Comparison of ENCODE assay signal across 10 cellular contexts in genomic region chr5:32713396-32714381, GRCh38. TPM values are rescaled to one million over a fixed set of nuclear protein-coding genes. Genes with fewer than 3 reads are reported as not detected.
DNase-seq lines count a peak whose midpoint lies in the region; ATAC-seq and TF ChIP-seq lines count a peak whose summit lies in the region.
"Had no signal": no experiment of that assay in that cellular context is flagged by ENCODE, and none has a peak within 500 bp of the region (broad histone marks: within the 10 kb centered on the region; RNA-seq: fewer than 3 reads in every experiment).

No MANE protein-coding gene starts in this region.

- TF ChIP-seq CTCF in esophagus squamous epithelium (IDR thresholded peaks at IDR 0.05), result peak in 2 of 6 experiments; percentile 24 to 40
- no peak for TF ChIP-seq CTCF in CD8-positive, alpha-beta T cell (IDR thresholded peaks at IDR 0.05)

- CTCF ChIA-PET in CD8-positive, alpha-beta T cell (lab: Charles Lee), result no interaction called here

- peaks cover 5 to 40% (median 34%) of the 10 kb centered on the region in 4 donors for H3K4me1 Mint-ChIP-seq in naive thymus-derived CD8-positive, alpha-beta T cell
- peaks cover 27% of the 10 kb centered on the region for H3K4me1 Mint-ChIP-seq in CD8-positive, alpha-beta T cell (ENCODE audit: low read depth)

- peak overlapping the region; percentile 42 to 81 (median 72) for H3K4me3 ChIP-seq in esophagus squamous epithelium
- no peak overlapping the region for H3K4me3 ChIP-seq in CD8-positive, alpha-beta T cell (ENCODE audit: low read depth, low read length)

- H3K9me3 Mint-ChIP-seq in naive thymus-derived CD8-positive, alpha-beta T cell, result peaks cover 0 to 14% (median 0%) of the 10 kb centered on the region in 9 donors
- no peaks in the 10 kb centered on the region for H3K9me3 Mint-ChIP-seq in CD8-positive, alpha-beta T cell
- H3K9me3 Mint-ChIP-seq: activated CD4-positive, alpha-beta memory T cell treated with anti-CD3 and anti-CD28 coated beads, Interleukin-2, amount 10 ng/mL, durations not matched to agents 7 days and 5 days had no signal

- peak in 1 of 4 donors; percentile 18 for TF ChIP-seq POLR2A in esophagus squamous epithelium (IDR thresholded peaks at IDR 0.05)

- H3K27ac ChIP-seq in esophagus squamous epithelium, result peak overlapping the region; percentile 45 to 89 (median 80)
- no peak overlapping the region for H3K27ac ChIP-seq in CD8-positive, alpha-beta T cell (ENCODE audit: low read depth, low read length)
- H3K27ac ChIP-seq: neutrophil had no signal

- intact Hi-C loops in esophagus squamous epithelium (cut with DNase I), result no loop called here
- intact Hi-C loops in CD8-positive, alpha-beta T cell (cut with DNase I, micrococcal nuclease), result no loop called here

- peak overlapping the region in 6 of 10 donors; percentile 38 to 71 (median 64) for H3K4me3 Mint-ChIP-seq in naive thymus-derived CD8-positive, alpha-beta T cell
- no peak overlapping the region for H3K4me3 Mint-ChIP-seq in CD8-positive, alpha-beta T cell

- peaks cover 12 to 67% (median 16%) of the 10 kb centered on the region in 3 donors for H3K4me1 ChIP-seq in esophagus squamous epithelium
- peaks cover 3% of the 10 kb centered on the region for H3K4me1 ChIP-seq in CD8-positive, alpha-beta T cell (ENCODE audit: insufficient read depth, low read length)

- H3K27me3 Mint-ChIP-seq in naive thymus-derived CD8-positive, alpha-beta T cell, result peaks cover 22 to 65% (median 56%) of the 10 kb centered on the region in 5 donors
- H3K27me3 Mint-ChIP-seq in CD8-positive, alpha-beta T cell (ENCODE audit: low read depth), result peaks cover 43% of the 10 kb centered on the region

- H3K9me3 ChIP-seq in esophagus squamous epithelium, result peaks cover 0 to 7% (median 0%) of the 10 kb centered on the region in 3 donors
- H3K9me3 ChIP-seq in CD8-positive, alpha-beta T cell (ENCODE audit: low read length), result no peaks in the 10 kb centered on the region
- H3K9me3 ChIP-seq: neutrophil had no signal

- H3K36me3 ChIP-seq in esophagus squamous epithelium, result no peaks in the 10 kb centered on the region
- no peaks in the 10 kb centered on the region for H3K36me3 ChIP-seq in CD8-positive, alpha-beta T cell (ENCODE audit: insufficient read depth, low read length)
- H3K36me3 ChIP-seq: neutrophil had no signal

- DNase-seq in AG08396 (ENCODE audit: low spot score) (peak; percentile 57), KG1 (lab: John Stamatoyannopoulos, UW) (peak; percentile 74), esophagus squamous epithelium (lab: John Stamatoyannopoulos, UW) (no peak), NCI-H526 treated with DMSO at 0.1 percent for 48 hours (lab: John Stamatoyannopoulos, UW) (no peak)
- no peak for DNase-seq in naive thymus-derived CD8-positive, alpha-beta T cell
- no peak for DNase-seq in CD8-positive, alpha-beta T cell
- DNase-seq: activated CD4-positive, alpha-beta memory T cell treated with anti-CD3 and anti-CD28 coated beads, Interleukin-2, amount 10 ng/mL, durations not matched to agents 7 days and 5 days had no signal

- no peak overlapping the region for H3K27ac Mint-ChIP-seq in naive thymus-derived CD8-positive, alpha-beta T cell
- no peak overlapping the region for H3K27ac Mint-ChIP-seq in CD8-positive, alpha-beta T cell
- H3K27ac Mint-ChIP-seq: activated CD4-positive, alpha-beta memory T cell treated with anti-CD3 and anti-CD28 coated beads, Interleukin-2, amount 10 ng/mL, durations not matched to agents 7 days and 5 days had no signal

- peaks cover 0 to 44% (median 0%) of the 10 kb centered on the region in 4 donors for H3K27me3 ChIP-seq in esophagus squamous epithelium
- H3K27me3 ChIP-seq in CD8-positive, alpha-beta T cell (ENCODE audit: insufficient read depth, low read length), result peaks cover 4% of the 10 kb centered on the region

- POLR2A ChIA-PET in naive thymus-derived CD8-positive, alpha-beta T cell (lab: Charles Lee), result no interaction called here
- POLR2A ChIA-PET in CD8-positive, alpha-beta T cell (lab: Charles Lee), result no interaction called here

- 0 to 2% methylated on average over 12 to 25 of the region's 65 CpGs for WGBS in esophagus squamous epithelium, 2 donors

- H3K36me3 Mint-ChIP-seq in naive thymus-derived CD8-positive, alpha-beta T cell, result no peaks in the 10 kb centered on the region
- H3K36me3 Mint-ChIP-seq in CD8-positive, alpha-beta T cell, result no peaks in the 10 kb centered on the region

- ATAC-seq in naive thymus-derived CD8-positive, alpha-beta T cell, result no peak
- no peak for ATAC-seq in GM21529 (IDR thresholded peaks at IDR 0.05; ENCODE audit: unreplicated experiment)
- no peak for ATAC-seq in CD8-positive, alpha-beta T cell
- no peak for ATAC-seq in HG03045 (IDR thresholded peaks at IDR 0.05; ENCODE audit: unreplicated experiment)

RNA-seq across cellular contexts. Expression of gene NPR3, which starts 2.6 kb away (rescaled TPM):
- 10 to 100 TPM in 3 of 4 donors, 1 to 10 TPM in 1; 7.9 to 31.3 (median 13.0) TPM for total RNA-seq in esophagus squamous epithelium
- under 1 TPM in 1 of 2 experiments, not detected in 1; 0.08 TPM for total RNA-seq in naive thymus-derived CD8-positive, alpha-beta T cell
- under 1 TPM in 1 of 3 donors, not detected in 2; 0.18 TPM for polyA plus RNA-seq in naive thymus-derived CD8-positive, alpha-beta T cell
- not detected for total RNA-seq in CD8-positive, alpha-beta T cell
- total RNA-seq: activated CD4-positive, alpha-beta memory T cell treated with anti-CD3 and anti-CD28 coated beads, Interleukin-2, amount 10 ng/mL, durations not matched to agents 7 days and 5 days had no signal

Comparison
In these comparisons a context has a peak if more than half of its experiments do, and no peak if none do; other contexts are left out.
1. DNase-seq: peak in AG08396 (single experiment) and KG1 (single experiment); none in esophagus squamous epithelium (single experiment), naive thymus-derived CD8-positive, alpha-beta T cell (0 of 10), CD8-positive, alpha-beta T cell (0 of 7) and NCI-H526 treated with DMSO at 0.1 percent for 48 hours (single experiment).
2. RNA of gene NPR3, which starts 2.6 kb away (total RNA-seq): 7.9 to 31.3 TPM in esophagus squamous epithelium; 0.08 TPM in naive thymus-derived CD8-positive, alpha-beta T cell and not detected in CD8-positive, alpha-beta T cell; every median in the first group is over 4 times any median in the second.